In the genomic region with DNA sequence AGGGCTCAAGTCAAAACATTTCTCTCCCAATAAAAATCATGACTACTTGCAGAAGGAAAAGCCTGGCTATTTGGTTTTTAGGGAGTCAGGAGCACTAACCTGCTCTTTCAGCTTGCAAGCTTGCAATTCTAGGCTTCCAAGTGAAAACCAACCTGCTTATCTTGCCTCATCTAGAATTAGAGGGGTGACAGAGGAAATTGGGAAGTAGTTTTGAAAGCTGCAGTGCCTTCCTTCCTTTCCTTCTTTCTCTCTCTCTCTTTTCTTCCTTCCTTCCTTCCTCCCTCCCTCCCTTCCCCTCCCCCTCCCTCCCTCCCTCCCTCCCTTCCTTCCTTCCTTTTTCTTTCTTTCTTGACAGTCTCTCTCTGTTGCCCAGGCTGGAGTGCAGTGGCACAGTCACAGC, we compare ENCODE assay signal across 8 cellular contexts.
"Had no signal": no experiment of that assay in that cellular context is flagged by ENCODE, and none has a peak within 500 bp of the region (broad histone marks: within the 10 kb centered on the region; RNA-seq: fewer than 3 reads in every experiment).

No MANE protein-coding gene starts in this region.

- DNase-seq: GDM1, GF-D8 had no signal

- ATAC-seq: GM12878 had no signal

- FAIRE-seq: G401.6, GM12878, GM12891, GM12892, GM18507, GM19239 had no signal

- H3K4me3 ChIP-seq: GM12878 had no signal
